Comparison of ENCODE assay signal across 11 cellular contexts in genomic region chrX:5681159-5681558, GRCh38.
DNase-seq lines count a peak whose midpoint lies in the region; ATAC-seq and TF ChIP-seq lines count a peak whose summit lies in the region.
"Had no signal": no experiment of that assay in that cellular context is flagged by ENCODE, and none has a peak within 500 bp of the region (broad histone marks: within the 10 kb centered on the region; RNA-seq: fewer than 3 reads in every experiment).

No MANE protein-coding gene starts in this region.

- peak; percentile 34; the same call in 1 of the 2 replicates for TF ChIP-seq CTCF in OCI-LY1 (IDR thresholded peaks at IDR 0.05; ENCODE audit: low read length)
- TF ChIP-seq CTCF in thyroid gland (IDR thresholded peaks at IDR 0.05): no peak

- H3K79me2 ChIP-seq in OCI-LY1 (ENCODE audit: insufficient read depth, low read length): no peaks in the 10 kb centered on the region

- intact Hi-C loops in thyroid gland (cut with DNase I): no loop called here

- no peak overlapping the region for H3K9ac ChIP-seq in OCI-LY1 (ENCODE audit: low read length)

- DNase-seq in COLO829 (ENCODE audit: low spot score): peak; percentile 1
- DNase-seq in germinal center (ENCODE audit: low spot score): peak; percentile 13
- DNase-seq in stimulated activated naive CD4-positive, alpha-beta T cell (lab: John Stamatoyannopoulos, UW): no peak
- DNase-seq in thyroid gland: no peak
- no peak for DNase-seq in retina
- DNase-seq in kidney glomerular epithelial cell (lab: John Stamatoyannopoulos, UW): no peak
- DNase-seq: activated CD8-positive, alpha-beta T cell treated with anti-CD3 and anti-CD28 coated beads, Interleukin-2, amount 10 ng/mL, durations not matched to agents 7 days and 5 days; nucleus accumbens had no signal

- H3K36me3 ChIP-seq in OCI-LY1 (ENCODE audit: insufficient read depth, low read length) (no peaks in the 10 kb centered on the region), thyroid gland (no peaks in the 10 kb centered on the region)
- H3K36me3 ChIP-seq: cardiac muscle cell had no signal

- H3K9me3 ChIP-seq in OCI-LY1 (ENCODE audit: low read length): no peaks in the 10 kb centered on the region
- H3K9me3 ChIP-seq in thyroid gland: no peaks in the 10 kb centered on the region

- no peaks in the 10 kb centered on the region for H4K20me1 ChIP-seq in OCI-LY1 (ENCODE audit: insufficient read depth, low read length)

- no peak overlapping the region for H2AFZ ChIP-seq in OCI-LY1 (ENCODE audit: low read length)

- H3K4me2 ChIP-seq in OCI-LY1 (ENCODE audit: low read length): no peak overlapping the region

- H3K27me3 ChIP-seq in OCI-LY1 (ENCODE audit: insufficient read depth, low read length) (no peaks in the 10 kb centered on the region), thyroid gland (no peaks in the 10 kb centered on the region)
- H3K27me3 ChIP-seq: cardiac muscle cell had no signal

- no peaks in the 10 kb centered on the region for H3F3A ChIP-seq in OCI-LY1 (ENCODE audit: insufficient read depth, low read length)

- H3K27ac ChIP-seq in OCI-LY1 (ENCODE audit: low read depth, low read length, poor library complexity, severe bottlenecking) (no peak overlapping the region), thyroid gland (no peak overlapping the region)
- H3K27ac ChIP-seq: cardiac muscle cell had no signal

- no peaks in the 10 kb centered on the region for H3K9me2 ChIP-seq in OCI-LY1 (ENCODE audit: low read depth, low read length)

- 35 to 40% methylated on average over 3 of the region's 3 CpGs for WGBS in thyroid gland, 2 donors

- H3K4me1 ChIP-seq in OCI-LY1 (ENCODE audit: insufficient read depth, low read length, severe bottlenecking) (no peaks in the 10 kb centered on the region), thyroid gland (no peaks in the 10 kb centered on the region)

- TF ChIP-seq POLR2A in thyroid gland (IDR thresholded peaks at IDR 0.05): no peak

- no peak overlapping the region for H3K4me3 ChIP-seq in OCI-LY1 (ENCODE audit: low read depth, low read length, poor library complexity, severe bottlenecking)
- no peak overlapping the region for H3K4me3 ChIP-seq in thyroid gland (replicated peaks in 1 of 3)
- H3K4me3 ChIP-seq: cardiac muscle cell had no signal

- peak; percentile 63 for ATAC-seq in GM21576 (IDR thresholded peaks at IDR 0.05; ENCODE audit: unreplicated experiment)
- ATAC-seq: activated CD8-positive, alpha-beta T cell treated with anti-CD3 and anti-CD28 coated beads, Interleukin-2, amount 10 ng/mL, durations not matched to agents 7 days and 5 days had no signal

Comparison
In these comparisons a context has a peak if more than half of its experiments do, and no peak if none do; other contexts are left out.
1. DNase-seq: peak in COLO829 (single experiment) and germinal center (single experiment); none in stimulated activated naive CD4-positive, alpha-beta T cell (0 of 6), thyroid gland (0 of 2), retina (single experiment) and kidney glomerular epithelial cell (single experiment).